In the genomic region with DNA sequence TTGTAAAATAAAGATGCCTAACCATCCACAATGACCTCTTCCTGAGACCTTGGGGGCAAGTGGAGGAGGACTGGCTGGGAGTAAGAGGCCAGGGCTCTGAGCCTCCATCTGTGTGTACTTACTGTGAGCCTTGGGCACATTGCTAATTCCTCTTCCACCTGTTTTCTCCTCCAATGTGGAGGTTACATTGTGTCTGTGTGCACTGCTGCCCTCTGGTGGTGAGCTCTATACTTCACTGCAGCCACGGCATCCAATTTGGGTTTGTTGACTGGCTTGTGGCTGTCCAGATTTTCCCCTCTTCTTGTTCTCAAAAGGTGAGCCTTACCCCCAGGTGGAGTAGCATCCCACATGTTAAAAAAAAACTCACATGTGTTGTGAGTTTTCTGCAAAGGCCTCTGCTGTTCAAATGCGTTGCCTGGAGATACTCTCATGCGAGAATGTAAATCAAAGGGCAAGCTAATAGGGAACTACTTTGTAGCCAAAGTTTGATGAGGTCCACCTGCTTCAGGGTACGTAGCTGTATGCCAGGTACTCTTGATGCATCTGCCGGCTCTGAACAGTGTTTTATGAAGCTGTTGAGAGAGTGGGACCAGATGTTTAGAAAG, we compare ENCODE assay signal across 7 cellular contexts.
A peak's percentile ranks its signal among the peaks of the same experiment; 100 is the strongest.
DNase-seq lines count a peak whose midpoint lies in the region; ATAC-seq, FAIRE-seq and TF ChIP-seq lines count a peak whose summit lies in the region.

No MANE protein-coding gene starts in this region.

- no peaks in the 10 kb centered on the region for H3K79me2 ChIP-seq in keratinocyte (ENCODE audit: control insufficient read depth, insufficient read depth, low read length)

- H3K4me1 ChIP-seq in keratinocyte (ENCODE audit: control insufficient read depth, extremely low read depth, insufficient read depth, low read length), result no peaks in the 10 kb centered on the region

- H3K4me3 ChIP-seq in GM12875 (ENCODE audit: low read depth, low read length) (no peak overlapping the region), WERI-Rb-1 (ENCODE audit: low read depth, low read length) (no peak overlapping the region), bronchial epithelial cell (ENCODE audit: low read depth, low read length) (no peak overlapping the region), keratinocyte (ENCODE audit: control insufficient read depth in 2 of 3, extremely low read depth in 1 of 3, insufficient read depth in 2 of 3, low read depth in 1 of 3, low read length in 3 of 3) (no peak overlapping the region)

- no peak for FAIRE-seq in bronchial epithelial cell (lab: Jason Lieb, UNC)
- peak; percentile 75 for FAIRE-seq in keratinocyte (lab: Jason Lieb, UNC)

- H2AFZ ChIP-seq in keratinocyte (ENCODE audit: control insufficient read depth, low read length), result no peak overlapping the region

- peak; percentile 61 to 74 for DNase-seq in NCI-H2081 (lab: John Stamatoyannopoulos, UW)
- peak; percentile 88 for DNase-seq in WERI-Rb-1
- DNase-seq in bronchial epithelial cell (ENCODE audit: low read depth), result peak; percentile 57
- DNase-seq in keratinocyte (ENCODE audit: low read depth, low spot score), result peak; percentile 21
- peak; percentile 46 to 74 (median 58) for DNase-seq in stimulated activated CD4-positive, alpha-beta T cell treated with anti-CD3 and anti-CD28 coated beads, Interleukin-1b, Interleukin-23, amount 100 ng/mL, for 24 hours (ENCODE audit: low read depth in 4 of 4, low spot score in 1 of 4)

- H3K9ac ChIP-seq in keratinocyte (ENCODE audit: control insufficient read depth, extremely low read depth, insufficient read depth, low read length), result no peak overlapping the region

- H3K4me2 ChIP-seq in keratinocyte (ENCODE audit: control insufficient read depth, extremely low read depth, insufficient read depth, low read depth, low read length), result no peak overlapping the region

- dilution Hi-C loops in keratinocyte (cut with MboI; ENCODE audit: extremely low pct_ligation_motif_present, low sequenced_read_pairs), result loop anchor here (25.0 kb wide), 1 partner anchor 176 kb away; no protein-coding TSS in a partner anchor

- H3K9me1 ChIP-seq in keratinocyte (ENCODE audit: control insufficient read depth, extremely low read depth, insufficient read depth, low read length), result no peaks in the 10 kb centered on the region

- peak; percentile 75 for ATAC-seq in HG02852 (IDR thresholded peaks at IDR 0.05; ENCODE audit: unreplicated experiment)

- no peaks in the 10 kb centered on the region for H4K20me1 ChIP-seq in keratinocyte (ENCODE audit: control insufficient read depth, extremely low read depth, insufficient read depth, low read length)

- TF ChIP-seq CTCF in GM12875 (IDR thresholded peaks at IDR 0.05; ENCODE audit: borderline replicate concordance, insufficient read depth, low read depth, low read length), result peak; percentile 86
- peak; percentile 95 for TF ChIP-seq CTCF in WERI-Rb-1 (IDR thresholded peaks at IDR 0.05; ENCODE audit: low read depth, low read length)
- TF ChIP-seq CTCF in bronchial epithelial cell (IDR thresholded peaks at IDR 0.05; ENCODE audit: insufficient read depth, low read length, severe bottlenecking), result peak; percentile 86
- TF ChIP-seq CTCF in keratinocyte (optimal IDR thresholded peaks at IDR 0.05 in 1 of 3, IDR thresholded peaks at IDR 0.05 in 1 of 3, conservative IDR thresholded peaks at IDR 0.05 in 1 of 3; ENCODE audit: extremely low read depth in 1 of 3, insufficient read depth in 2 of 3, low read length in 3 of 3), result peak; percentile 85 to 97 (median 93)

- H3K27me3 ChIP-seq in WERI-Rb-1 (ENCODE audit: insufficient read depth, low read depth, severe bottlenecking), result peaks cover 94% of the 10 kb centered on the region
- H3K27me3 ChIP-seq in bronchial epithelial cell (ENCODE audit: control insufficient read depth, insufficient read depth, low read length), result no peaks in the 10 kb centered on the region
- peaks cover 12% of the 10 kb centered on the region for H3K27me3 ChIP-seq in keratinocyte (ENCODE audit: control insufficient read depth, extremely low read depth, insufficient read depth, low read length)

- H3K27ac ChIP-seq in WERI-Rb-1 (no peak overlapping the region), keratinocyte (ENCODE audit: control insufficient read depth, insufficient read depth, low read length) (no peak overlapping the region)

- H3K36me3 ChIP-seq in WERI-Rb-1 (no peaks in the 10 kb centered on the region), bronchial epithelial cell (ENCODE audit: control insufficient read depth, insufficient read depth, low read length) (no peaks in the 10 kb centered on the region), keratinocyte (ENCODE audit: control insufficient read depth in 2 of 2, extremely low read depth in 1 of 2, insufficient read depth in 2 of 2, low read length in 2 of 2) (no peaks in the 10 kb centered on the region)

- H3K9me3 ChIP-seq in WERI-Rb-1 (ENCODE audit: severe bottlenecking) (no peaks in the 10 kb centered on the region), keratinocyte (ENCODE audit: control insufficient read depth, low read depth, low read length) (no peaks in the 10 kb centered on the region)

Comparison
In these comparisons a context has a peak if more than half of its experiments do, and no peak if none do; other contexts are left out.
1. DNase-seq: peak in every context shown above with its lines; median percentile 88 in WERI-Rb-1; 68 in NCI-H2081; 58 in stimulated activated CD4-positive, alpha-beta T cell treated with anti-CD3 and anti-CD28 coated beads, Interleukin-1b, Interleukin-23, amount 100 ng/mL, for 24 hours; 57 in bronchial epithelial cell; 21 in keratinocyte.